In genomic region chr2:229454934-229455631, GRCh38 we compare ENCODE assay signal across 16 cellular contexts.
A peak's percentile ranks its signal among the peaks of the same experiment; 100 is the strongest.
DNase-seq lines count a peak whose midpoint lies in the region; ATAC-seq and TF ChIP-seq lines count a peak whose summit lies in the region.
"Had no signal": no experiment of that assay in that cellular context is flagged by ENCODE, and none has a peak within 500 bp of the region (broad histone marks: within the 10 kb centered on the region; RNA-seq: fewer than 3 reads in every experiment).

No MANE protein-coding gene starts in this region.

- WGBS in adrenal gland, 4 donors, result 39 to 52% (median 43%) methylated on average over 7 of the region's 7 CpGs

- H3K9me3 ChIP-seq in adrenal gland (replicated peaks in 1 of 3) (no peaks in the 10 kb centered on the region), T-helper 17 cell (ENCODE audit: control insufficient read depth, low read length, poor library complexity, severe bottlenecking) (no peaks in the 10 kb centered on the region)
- H3K9me3 ChIP-seq: BLaER1 had no signal

- peaks cover 39% of the 10 kb centered on the region for H3K4me1 ChIP-seq in ACC112 (ENCODE audit: control insufficient read depth, insufficient read depth, low read length, unreplicated experiment)
- peaks cover 0 to 8% of the 10 kb centered on the region in 2 donors for H3K4me1 ChIP-seq in adrenal gland (replicated peaks in 1 of 2)
- H3K4me1 ChIP-seq: BLaER1 had no signal

- peak overlapping the region; percentile 46 for H2AFZ ChIP-seq in ACC112 (ENCODE audit: low read length, unreplicated experiment)

- H3K4me3 ChIP-seq in ACC112 (ENCODE audit: low read depth, low read length) (peak overlapping the region; percentile 51; the same call in 1 of the 2 replicates), adrenal gland (no peak overlapping the region)
- H3K4me3 ChIP-seq: BLaER1, lung had no signal

- H3K4me3 Mint-ChIP-seq in T-helper 17 cell, result no peak overlapping the region
- H3K4me3 Mint-ChIP-seq: activated T-cell treated with anti-CD3 and anti-CD28 coated beads, Interleukin-2, amount 50 U/mL, for 4 hours had no signal

- no peak for TF ChIP-seq POLR2A in adrenal gland (IDR thresholded peaks at IDR 0.05)

- no peaks in the 10 kb centered on the region for H3K4me1 Mint-ChIP-seq in T-helper 17 cell

- DNase-seq in HS-27A (ENCODE audit: low read depth) (peak; percentile 56), adrenal gland (no peak), foreskin melanocyte (peak; percentile 40), T-helper 17 cell (no peak), T-helper 2 cell (no peak), NCI-H446 treated with DMSO at 0.1 percent for 48 hours (lab: John Stamatoyannopoulos, UW) (no peak)
- DNase-seq: activated CD4-positive, CD25-positive, alpha-beta regulatory T cell; activated T-cell treated with anti-CD3 and anti-CD28 coated beads, Interleukin-2, amount 50 U/mL, for 4 hours; H7; Karpas-422; RPMI8226 had no signal

- H3K79me2 ChIP-seq in ACC112 (ENCODE audit: control insufficient read depth, insufficient read depth, low read length, unreplicated experiment), result no peaks in the 10 kb centered on the region

- TF ChIP-seq CTCF in adrenal gland (IDR thresholded peaks at IDR 0.05), result no peak

- H3K36me3 Mint-ChIP-seq in T-helper 17 cell (ENCODE audit: low read depth), result no peaks in the 10 kb centered on the region

- intact Hi-C loops in adrenal gland (cut with DNase I), result no loop called here

- no peaks in the 10 kb centered on the region for H3K27me3 ChIP-seq in ACC112 (ENCODE audit: insufficient read depth, low read length)
- no peaks in the 10 kb centered on the region for H3K27me3 ChIP-seq in adrenal gland
- H3K27me3 ChIP-seq: BLaER1 had no signal

- H3K27ac Mint-ChIP-seq in T-helper 17 cell, result no peak overlapping the region
- H3K27ac Mint-ChIP-seq: progenitor cell of endocrine pancreas had no signal

- ATAC-seq in T-helper 17 cell, result no peak
- no peak for ATAC-seq in HG02852 (IDR thresholded peaks at IDR 0.05; ENCODE audit: unreplicated experiment)
- ATAC-seq: activated T-cell treated with anti-CD3 and anti-CD28 coated beads, Interleukin-2, amount 50 U/mL, for 4 hours had no signal

- H3K36me3 ChIP-seq in ACC112 (ENCODE audit: insufficient read depth, low read length), result no peaks in the 10 kb centered on the region
- H3K36me3 ChIP-seq in adrenal gland (replicated peaks in 1 of 2), result no peaks in the 10 kb centered on the region
- H3K36me3 ChIP-seq: BLaER1 had no signal

- peak overlapping the region; percentile 98 for H3K27ac ChIP-seq in ACC112 (ENCODE audit: low read depth, low read length)
- peak overlapping the region in 4 of 5 donors; percentile 28 to 76 (median 53) for H3K27ac ChIP-seq in adrenal gland
- H3K27ac ChIP-seq: BLaER1 had no signal

- H3K27me3 Mint-ChIP-seq in T-helper 17 cell, result peaks cover 13% of the 10 kb centered on the region
- H3K27me3 Mint-ChIP-seq: progenitor cell of endocrine pancreas had no signal

Comparison
In these comparisons a context has a peak if more than half of its experiments do, and no peak if none do; other contexts are left out.
1. DNase-seq: peak in HS-27A (single experiment) and foreskin melanocyte (single experiment); none in adrenal gland (0 of 7), T-helper 17 cell (0 of 3), T-helper 2 cell (0 of 5) and NCI-H446 treated with DMSO at 0.1 percent for 48 hours (single experiment).